7 cellular contexts compared by ENCODE assay signal in genomic region chr12:12736759-12737676, GRCh38. TPM values are rescaled to one million over a fixed set of nuclear protein-coding genes. Genes with fewer than 3 reads are reported as not detected.
A peak's percentile ranks its signal among the peaks of the same experiment; 100 is the strongest.
DNase-seq lines count a peak whose midpoint lies in the region; ATAC-seq and TF ChIP-seq lines count a peak whose summit lies in the region.

No MANE protein-coding gene starts in this region.

- no peak overlapping the region for H2BK120ac ChIP-seq in mesendoderm (ENCODE audit: low read depth, low read length)

- no peak overlapping the region for H2BK5ac ChIP-seq in mesendoderm (ENCODE audit: low read length)

- no peaks in the 10 kb centered on the region for H3K9me3 ChIP-seq in upper lobe of left lung

- H3K18ac ChIP-seq in mesendoderm (ENCODE audit: low read length): no peak overlapping the region

- no peak overlapping the region for H3K4me2 ChIP-seq in mesendoderm (ENCODE audit: low read length)

- peak; percentile 49 for TF ChIP-seq CTCF in GM10266 (IDR thresholded peaks at IDR 0.05; ENCODE audit: control insufficient read depth, insufficient read depth, low read depth, missing control alignments)
- peak; percentile 15 to 83 (median 70) for TF ChIP-seq CTCF in dorsolateral prefrontal cortex (IDR thresholded peaks at IDR 0.05 in 54 of 56, conservative IDR thresholded peaks at IDR 0.05 in 2 of 56; ENCODE audit: low read depth in 1 of 56, partially characterized antibody in 56 of 56)
- TF ChIP-seq CTCF in upper lobe of left lung (IDR thresholded peaks at IDR 0.05): peak in 5 of 6 experiments; percentile 33 to 69 (median 57)

- H4K8ac ChIP-seq in mesendoderm (ENCODE audit: low read depth, low read length): no peak overlapping the region

- no CpG with 5 or more reads among the region's 9 CpGs for WGBS in mesendoderm (ENCODE audit: extremely low coverage, insufficient coverage, low lambda C conversion rate)
- 43 to 45% methylated on average over 9 of the region's 9 CpGs for WGBS in upper lobe of left lung, 2 donors

- H3K79me1 ChIP-seq in mesendoderm (ENCODE audit: low read length): no peaks in the 10 kb centered on the region

- in situ Hi-C loops in KBM-7 (cut with MboI; ENCODE audit: low pct_unique_long_range_greater_than_20kb, low sequenced_read_pairs): no loop called here

- no peaks in the 10 kb centered on the region for H3K27me3 ChIP-seq in dorsolateral prefrontal cortex
- no peaks in the 10 kb centered on the region for H3K27me3 ChIP-seq in mesendoderm (ENCODE audit: insufficient read depth, low read length, poor library complexity)
- H3K27me3 ChIP-seq in upper lobe of left lung: no peaks in the 10 kb centered on the region

- no peak for TF ChIP-seq EP300 in upper lobe of left lung (IDR thresholded peaks at IDR 0.05)

- H3K4me3 ChIP-seq in dorsolateral prefrontal cortex: peak overlapping the region in 50 of 59 donors; percentile 2 to 57 (median 34)
- H3K4me3 ChIP-seq in mesendoderm (ENCODE audit: low read length): no peak overlapping the region
- no peak overlapping the region for H3K4me3 ChIP-seq in upper lobe of left lung

- no peak overlapping the region for H2AK5ac ChIP-seq in mesendoderm (ENCODE audit: low read length)

- ATAC-seq in GM21529 (IDR thresholded peaks at IDR 0.05; ENCODE audit: unreplicated experiment) (peak; percentile 69), upper lobe of left lung (ENCODE audit: low FRiP score in 2 of 2) (peak; percentile 68 to 93)

- peak overlapping the region in 56 of 59 donors; percentile 22 to 89 (median 76) for H3K27ac ChIP-seq in dorsolateral prefrontal cortex
- H3K27ac ChIP-seq in mesendoderm (ENCODE audit: low read depth, low read length): no peak overlapping the region
- peak overlapping the region; percentile 0 to 81 (median 49) for H3K27ac ChIP-seq in upper lobe of left lung

- H4K5ac ChIP-seq in mesendoderm (ENCODE audit: low read length): no peak overlapping the region

- H3K56ac ChIP-seq in mesendoderm (ENCODE audit: low read length): peak overlapping the region; percentile 52

- no peaks in the 10 kb centered on the region for H3K36me3 ChIP-seq in mesendoderm (ENCODE audit: control insufficient read depth, insufficient read depth, low read length)
- no peaks in the 10 kb centered on the region for H3K36me3 ChIP-seq in upper lobe of left lung

- peak in 1 of 4 donors; percentile 40 for TF ChIP-seq POLR2A in upper lobe of left lung (IDR thresholded peaks at IDR 0.05)

- H3K4ac ChIP-seq in mesendoderm (ENCODE audit: low read depth, low read length): no peak overlapping the region

- no peak overlapping the region for H3K23ac ChIP-seq in mesendoderm (ENCODE audit: low read length)

- intact Hi-C loops in dorsolateral prefrontal cortex (cut with DNase I): loop anchor here in 1 of 2 donors (10.0 kb wide), 1 partner anchor 472 kb away; the partner anchor contains the start of gene LRP6

- H3K4me1 ChIP-seq in mesendoderm (ENCODE audit: control insufficient read depth, low read depth, low read length) (no peaks in the 10 kb centered on the region), upper lobe of left lung (peaks cover under 1 to 36% (median 19%) of the 10 kb centered on the region in 4 donors)

- no peak overlapping the region for H2BK15ac ChIP-seq in mesendoderm (replicated peaks; ENCODE audit: low read depth)

- H3K9ac ChIP-seq in mesendoderm (ENCODE audit: low read length): no peak overlapping the region

- DNase-seq in GM10266 (ENCODE audit: extremely low spot score) (peak; percentile 60), KBM-7 (peak; percentile 69), UCSD-AML1 (lab: John Stamatoyannopoulos, UW; ENCODE audit: unreplicated experiment) (peak; percentile 22), dorsolateral prefrontal cortex (no peak), mesendoderm (peak; percentile 35), upper lobe of left lung (peak in 1 of 2 donors; percentile 33)

- no peaks in the 10 kb centered on the region for H3K79me2 ChIP-seq in mesendoderm (ENCODE audit: control insufficient read depth, insufficient read depth, low read length)

RNA-seq across cellular contexts. Expression of gene CDKN1B, which starts 19.9 kb away (rescaled TPM):
- total RNA-seq in dorsolateral prefrontal cortex (100 to 1,000 TPM in 21 of 120 experiments, 10 to 100 TPM in 99; 58.4 to 148 (median 88.8) TPM), upper lobe of left lung (10 to 100 TPM; 42.1 to 85.5 (median 72.3) TPM)
- polyA plus RNA-seq in mesendoderm (2013, experiment 1 of 2): 7.9 TPM
- polyA plus RNA-seq in mesendoderm (2013, experiment 2 of 2): 7.8 TPM

RNA-seq across cellular contexts. Expression of gene GPR19, which starts 41.0 kb away (rescaled TPM):
- total RNA-seq in dorsolateral prefrontal cortex (10 to 100 TPM in 109 of 120 experiments, 1 to 10 TPM in 11; 5.0 to 21.8 (median 13.1) TPM), upper lobe of left lung (not detected)
- 10.5 TPM for polyA plus RNA-seq in mesendoderm (2013, experiment 1 of 2)
- 10.0 TPM for polyA plus RNA-seq in mesendoderm (2013, experiment 2 of 2)

RNA-seq across cellular contexts. Expression of gene APOLD1, which starts 48.4 kb away (rescaled TPM):
- total RNA-seq in dorsolateral prefrontal cortex: 100 to 1,000 TPM in 1 of 120 experiments, 10 to 100 TPM in 117, 1 to 10 TPM in 2; 8.2 to 102 (median 37.2) TPM
- polyA plus RNA-seq in mesendoderm (2013, experiment 1 of 2): 0.34 TPM
- polyA plus RNA-seq in mesendoderm (2013, experiment 2 of 2): 0.41 TPM
- 10 to 100 TPM in 5 of 6 donors, 1 to 10 TPM in 1; 8.5 to 36.5 (median 15.6) TPM for total RNA-seq in upper lobe of left lung

Comparison
In these comparisons a context has a peak if more than half of its experiments do, and no peak if none do; other contexts are left out.
1. DNase-seq: peak in GM10266 (single experiment), KBM-7 (single experiment), UCSD-AML1 (single experiment) and mesendoderm (single experiment); none in dorsolateral prefrontal cortex (0 of 10).
2. H3K4me3 ChIP-seq: peak in dorsolateral prefrontal cortex (50 of 59); none in mesendoderm (single experiment) and upper lobe of left lung (0 of 4).
3. RNA of gene GPR19, which starts 41.0 kb away (total RNA-seq): 5.0 to 21.8 TPM in dorsolateral prefrontal cortex; not detected in upper lobe of left lung; every median in the first group is over 4 times any median in the second.
4. Peak in every context shown above with its lines, with median percentiles within 50 percentile points of each other: CTCF ChIP-seq.